1 cellular context compared by ENCODE assay signal in genomic region chr13:73741111-73741510, GRCh38.
TF ChIP-seq lines count a peak whose summit lies in the region.

No MANE protein-coding gene starts in this region.

TF ChIP-seq in SK-N-SH treated with all-trans-retinoic acid at 6 μM for 48 hours, 23 proteins besides CTCF, POLR2A, EP300 and RAD21 (continued from another document):
- TF ChIP-seq BACH2 (CRISPR knock-in tag; IDR thresholded peaks at IDR 0.05; ENCODE audit: borderline replicate concordance) (no peak), RARB (CRISPR knock-in tag; IDR thresholded peaks at IDR 0.05) (no peak), ESRRG (CRISPR knock-in tag; IDR thresholded peaks at IDR 0.05) (no peak), ZFP30 (CRISPR knock-in tag; IDR thresholded peaks at IDR 0.05) (no peak), CSDC2 (CRISPR knock-in tag; IDR thresholded peaks at IDR 0.05) (no peak), TSHZ2 (CRISPR knock-in tag; IDR thresholded peaks at IDR 0.05) (no peak), POU6F1 (CRISPR knock-in tag; IDR thresholded peaks at IDR 0.05; ENCODE audit: borderline replicate concordance, low read depth) (no peak), ARNTL (CRISPR knock-in tag; IDR thresholded peaks at IDR 0.05; ENCODE audit: borderline replicate concordance, low read depth) (no peak), SNAI2 (CRISPR knock-in tag; IDR thresholded peaks at IDR 0.05) (no peak), ZC3H10 (CRISPR knock-in tag; IDR thresholded peaks at IDR 0.05) (no peak), TCF4 (CRISPR knock-in tag; IDR thresholded peaks at IDR 0.05; ENCODE audit: borderline replicate concordance) (no peak), GLIS3 (CRISPR knock-in tag; IDR thresholded peaks at IDR 0.05) (no peak), ZNF565 (CRISPR knock-in tag; conservative IDR thresholded peaks at IDR 0.05; ENCODE audit: low read depth) (no peak), ZNF8 (CRISPR knock-in tag; IDR thresholded peaks at IDR 0.05) (no peak), CSRNP3 (CRISPR knock-in tag; IDR thresholded peaks at IDR 0.05) (no peak), ZNF70 (CRISPR knock-in tag; IDR thresholded peaks at IDR 0.05) (no peak)
